In the genomic region with DNA sequence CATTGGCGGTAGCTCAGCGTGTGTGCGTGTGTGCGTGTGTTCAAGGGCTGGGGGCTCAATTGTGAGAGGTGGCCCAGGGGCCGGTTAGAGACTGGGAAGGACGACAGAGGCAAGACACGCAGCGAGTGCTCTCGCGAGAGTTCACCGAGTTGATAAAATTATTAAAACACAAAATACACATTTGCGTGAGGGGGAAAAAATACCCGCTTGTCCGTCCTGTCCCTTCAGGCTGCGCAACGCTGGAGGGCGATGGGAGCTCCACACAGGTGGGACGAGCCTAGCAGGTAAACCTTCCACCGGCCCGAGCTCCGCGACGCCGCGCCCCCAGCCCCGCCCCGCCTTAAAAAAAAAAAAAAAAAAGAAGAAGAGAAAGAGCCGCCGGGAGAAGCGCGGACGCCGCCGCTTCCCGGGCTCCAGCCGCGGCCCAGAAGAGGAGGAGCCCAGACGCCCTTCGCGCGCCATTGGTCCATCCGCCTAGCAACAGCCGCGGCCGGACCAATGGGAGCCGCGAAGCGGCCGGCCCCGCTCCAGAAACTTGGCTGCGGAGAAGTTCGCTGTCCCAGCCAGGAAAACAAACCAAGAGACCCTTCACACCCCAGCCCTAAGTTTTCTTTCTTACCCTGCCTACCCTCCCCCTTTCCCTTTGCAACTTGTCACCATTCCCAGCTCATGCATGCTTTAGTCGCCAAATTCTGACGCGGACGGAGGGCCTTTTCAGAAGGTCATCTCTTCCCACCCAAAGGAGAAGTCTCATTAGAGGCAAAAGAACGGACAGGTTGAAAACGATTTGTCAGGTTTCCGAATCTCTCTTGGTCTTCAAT, we compare ENCODE assay signal across 8 cellular contexts.
A peak's percentile ranks its signal among the peaks of the same experiment; 100 is the strongest.
DNase-seq lines count a peak whose midpoint lies in the region; ATAC-seq and TF ChIP-seq lines count a peak whose summit lies in the region.

No MANE protein-coding gene starts in this region.

- H3K27ac ChIP-seq in SK-N-SH (ENCODE audit: low read depth in 2 of 2, low read length in 1 of 2), result peak overlapping the region in 1 of 2 experiments; percentile 82; a peak in 2 of 4 replicates
- H3K27ac ChIP-seq in temporal lobe (ENCODE audit: low read depth, low read length), result peak overlapping the region; percentile 33

- peak; percentile 99 for ATAC-seq in GM21737 (IDR thresholded peaks at IDR 0.05; ENCODE audit: unreplicated experiment)
- ATAC-seq in activated naive CD8-positive, alpha-beta T cell treated with anti-CD3 and anti-CD28 coated beads, Interleukin-2, amount 10 ng/mL, durations not matched to agents 7 days and 5 days (ENCODE audit: low read depth), result peak; percentile 99

- H3K9me3 ChIP-seq in SK-N-SH, result no peaks in the 10 kb centered on the region; the same call in 1 of the 2 replicates

- no peak for TF ChIP-seq CTCF in SK-N-SH (IDR thresholded peaks at IDR 0.05)

- no peaks in the 10 kb centered on the region for H3F3A ChIP-seq in SK-N-SH (replicated peaks; ENCODE audit: insufficient read depth)

- peak overlapping the region; percentile 45 for H3K27ac Mint-ChIP-seq in activated naive CD8-positive, alpha-beta T cell treated with anti-CD3 and anti-CD28 coated beads, Interleukin-2, amount 10 ng/mL, durations not matched to agents 7 days and 5 days

- H3K4me2 ChIP-seq in SK-N-SH, result no peak overlapping the region

- no peak overlapping the region for H3K9ac ChIP-seq in SK-N-SH

- peak overlapping the region in 1 of 2 experiments; percentile 42; a peak in 2 of 4 replicates for H3K4me3 ChIP-seq in SK-N-SH (ENCODE audit: low read depth in 2 of 2, low read length in 1 of 2)

- 0 out of 2 replicates have a peak, but pooled peaks have one; percentile 2 for TF ChIP-seq RAD21 in SK-N-SH (IDR thresholded peaks at IDR 0.05; ENCODE audit: low read length)

- POLR2A ChIA-PET in SK-N-SH (lab: Yijun Ruan, JAX), result no interaction called here
- POLR2A ChIA-PET in activated naive CD8-positive, alpha-beta T cell treated with anti-CD3 and anti-CD28 coated beads, Interleukin-2, amount 10 ng/mL, durations not matched to agents 7 days and 5 days (lab: Charles Lee), result interaction anchor here (0.5 kb wide), 1 partner anchor 423 kb away, joined by 3 read pairs; no protein-coding TSS in a partner anchor

- peaks cover 0 to 15% of the 10 kb centered on the region in 2 experiments; a peak in 1 of 4 replicates for H3K4me1 ChIP-seq in SK-N-SH (ENCODE audit: control insufficient read depth in 1 of 2, insufficient read depth in 2 of 2, low read depth in 1 of 2, low read length in 1 of 2)

- H3K9me2 ChIP-seq in SK-N-SH, result no peaks in the 10 kb centered on the region

- H3K36me3 Mint-ChIP-seq in activated naive CD8-positive, alpha-beta T cell treated with anti-CD3 and anti-CD28 coated beads, Interleukin-2, amount 10 ng/mL, durations not matched to agents 7 days and 5 days, result no peaks in the 10 kb centered on the region

- no peaks in the 10 kb centered on the region for H3K9me3 Mint-ChIP-seq in activated naive CD8-positive, alpha-beta T cell treated with anti-CD3 and anti-CD28 coated beads, Interleukin-2, amount 10 ng/mL, durations not matched to agents 7 days and 5 days

- peak in 1 of 2 experiments; percentile 28; a peak in 1 of 4 replicates for TF ChIP-seq EP300 in SK-N-SH (IDR thresholded peaks at IDR 0.05; ENCODE audit: borderline replicate concordance in 1 of 2, low read depth in 1 of 2, low read length in 1 of 2)

- WGBS in SK-N-SH (ENCODE audit: low lambda C conversion rate), result 5% methylated on average over 44 of the region's 59 CpGs

- no peaks in the 10 kb centered on the region for H4K20me1 ChIP-seq in SK-N-SH (ENCODE audit: insufficient read depth)

- no peaks in the 10 kb centered on the region for H3K36me3 ChIP-seq in SK-N-SH (replicated peaks in 1 of 2; ENCODE audit: control insufficient read depth in 1 of 2, insufficient read depth in 2 of 2, low read length in 1 of 2)

- CTCF ChIA-PET in SK-N-SH (lab: Yijun Ruan, JAX), result interaction anchor here (1.0 to 1.5 kb wide), 2 partner anchors 16 to 279 kb away, joined by 3 read pairs; no protein-coding TSS in a partner anchor

- no peaks in the 10 kb centered on the region for H3K79me2 ChIP-seq in SK-N-SH (ENCODE audit: insufficient read depth)

- DNase-seq in DMS153 treated with DMSO at 0.1 percent for 48 hours (lab: John Stamatoyannopoulos, UW; ENCODE audit: unreplicated experiment) (peak; percentile 79), Kasumi-1 (lab: John Stamatoyannopoulos, UW) (peak; percentile 74 to 78), SK-N-SH (peak; percentile 93), head of caudate nucleus (peak; percentile 69 to 93 (median 88)), occipital lobe (lab: John Stamatoyannopoulos, UW) (peak; percentile 75)
- peak; percentile 68 for DNase-seq in activated naive CD8-positive, alpha-beta T cell treated with anti-CD3 and anti-CD28 coated beads, Interleukin-2, amount 10 ng/mL, durations not matched to agents 7 days and 5 days

- H3K27me3 ChIP-seq in SK-N-SH (ENCODE audit: insufficient read depth), result no peaks in the 10 kb centered on the region

- intact Hi-C loops in head of caudate nucleus (cut with DNase I), result no loop called here

- H3K27me3 Mint-ChIP-seq in activated naive CD8-positive, alpha-beta T cell treated with anti-CD3 and anti-CD28 coated beads, Interleukin-2, amount 10 ng/mL, durations not matched to agents 7 days and 5 days, result peaks cover 26% of the 10 kb centered on the region

- H3K4me3 Mint-ChIP-seq in activated naive CD8-positive, alpha-beta T cell treated with anti-CD3 and anti-CD28 coated beads, Interleukin-2, amount 10 ng/mL, durations not matched to agents 7 days and 5 days, result peak overlapping the region; percentile 85

- H2AFZ ChIP-seq in SK-N-SH (ENCODE audit: low read depth), result no peak overlapping the region

- peaks cover 9% of the 10 kb centered on the region for H3K4me1 Mint-ChIP-seq in activated naive CD8-positive, alpha-beta T cell treated with anti-CD3 and anti-CD28 coated beads, Interleukin-2, amount 10 ng/mL, durations not matched to agents 7 days and 5 days

TF ChIP-seq in SK-N-SH, 30 proteins besides CTCF, POLR2A, EP300 and RAD21 (continues in another document):
- TF ChIP-seq FOSL2 (IDR thresholded peaks at IDR 0.05; ENCODE audit: borderline replicate concordance, low read depth), result no peak
- TF ChIP-seq CHD2 (IDR thresholded peaks at IDR 0.05; ENCODE audit: low read length, partially characterized antibody), result peak; percentile 98
- TF ChIP-seq, protein P1, sequence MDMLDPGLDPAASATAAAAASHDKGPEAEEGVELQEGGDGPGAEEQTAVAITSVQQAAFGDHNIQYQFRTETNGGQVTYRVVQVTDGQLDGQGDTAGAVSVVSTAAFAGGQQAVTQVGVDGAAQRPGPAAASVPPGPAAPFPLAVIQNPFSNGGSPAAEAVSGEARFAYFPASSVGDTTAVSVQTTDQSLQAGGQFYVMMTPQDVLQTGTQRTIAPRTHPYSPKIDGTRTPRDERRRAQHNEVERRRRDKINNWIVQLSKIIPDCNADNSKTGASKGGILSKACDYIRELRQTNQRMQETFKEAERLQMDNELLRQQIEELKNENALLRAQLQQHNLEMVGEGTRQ (IDR thresholded peaks at IDR 0.05; ENCODE audit: borderline replicate concordance, low read depth, low read length), result no peak
- no peak for TF ChIP-seq POLR2AphosphoS5 (IDR thresholded peaks at IDR 0.05; ENCODE audit: low read depth, low read length)
- TF ChIP-seq, protein P2, sequence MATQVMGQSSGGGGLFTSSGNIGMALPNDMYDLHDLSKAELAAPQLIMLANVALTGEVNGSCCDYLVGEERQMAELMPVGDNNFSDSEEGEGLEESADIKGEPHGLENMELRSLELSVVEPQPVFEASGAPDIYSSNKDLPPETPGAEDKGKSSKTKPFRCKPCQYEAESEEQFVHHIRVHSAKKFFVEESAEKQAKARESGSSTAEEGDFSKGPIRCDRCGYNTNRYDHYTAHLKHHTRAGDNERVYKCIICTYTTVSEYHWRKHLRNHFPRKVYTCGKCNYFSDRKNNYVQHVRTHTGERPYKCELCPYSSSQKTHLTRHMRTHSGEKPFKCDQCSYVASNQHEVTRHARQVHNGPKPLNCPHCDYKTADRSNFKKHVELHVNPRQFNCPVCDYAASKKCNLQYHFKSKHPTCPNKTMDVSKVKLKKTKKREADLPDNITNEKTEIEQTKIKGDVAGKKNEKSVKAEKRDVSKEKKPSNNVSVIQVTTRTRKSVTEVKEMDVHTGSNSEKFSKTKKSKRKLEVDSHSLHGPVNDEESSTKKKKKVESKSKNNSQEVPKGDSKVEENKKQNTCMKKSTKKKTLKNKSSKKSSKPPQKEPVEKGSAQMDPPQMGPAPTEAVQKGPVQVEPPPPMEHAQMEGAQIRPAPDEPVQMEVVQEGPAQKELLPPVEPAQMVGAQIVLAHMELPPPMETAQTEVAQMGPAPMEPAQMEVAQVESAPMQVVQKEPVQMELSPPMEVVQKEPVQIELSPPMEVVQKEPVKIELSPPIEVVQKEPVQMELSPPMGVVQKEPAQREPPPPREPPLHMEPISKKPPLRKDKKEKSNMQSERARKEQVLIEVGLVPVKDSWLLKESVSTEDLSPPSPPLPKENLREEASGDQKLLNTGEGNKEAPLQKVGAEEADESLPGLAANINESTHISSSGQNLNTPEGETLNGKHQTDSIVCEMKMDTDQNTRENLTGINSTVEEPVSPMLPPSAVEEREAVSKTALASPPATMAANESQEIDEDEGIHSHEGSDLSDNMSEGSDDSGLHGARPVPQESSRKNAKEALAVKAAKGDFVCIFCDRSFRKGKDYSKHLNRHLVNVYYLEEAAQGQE (IDR thresholded peaks at IDR 0.05; ENCODE audit: low read depth, low read length), result no peak
- TF ChIP-seq, protein P3, sequence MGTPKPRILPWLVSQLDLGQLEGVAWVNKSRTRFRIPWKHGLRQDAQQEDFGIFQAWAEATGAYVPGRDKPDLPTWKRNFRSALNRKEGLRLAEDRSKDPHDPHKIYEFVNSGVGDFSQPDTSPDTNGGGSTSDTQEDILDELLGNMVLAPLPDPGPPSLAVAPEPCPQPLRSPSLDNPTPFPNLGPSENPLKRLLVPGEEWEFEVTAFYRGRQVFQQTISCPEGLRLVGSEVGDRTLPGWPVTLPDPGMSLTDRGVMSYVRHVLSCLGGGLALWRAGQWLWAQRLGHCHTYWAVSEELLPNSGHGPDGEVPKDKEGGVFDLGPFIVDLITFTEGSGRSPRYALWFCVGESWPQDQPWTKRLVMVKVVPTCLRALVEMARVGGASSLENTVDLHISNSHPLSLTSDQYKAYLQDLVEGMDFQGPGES (IDR thresholded peaks at IDR 0.05; ENCODE audit: low read depth, low read length), result no peak; the same call in 1 of the 2 replicates
- peak; percentile 99 for TF ChIP-seq RFX5 (IDR thresholded peaks at IDR 0.05; ENCODE audit: low read length)
- peak; percentile 20; the same call in 1 of the 2 replicates for TF ChIP-seq MXI1 (IDR thresholded peaks at IDR 0.05; ENCODE audit: low read depth, low read length)
